13 cellular contexts compared by ENCODE assay signal in genomic region chr6:16482702-16483314, GRCh38.
DNase-seq lines count a peak whose midpoint lies in the region; ATAC-seq, FAIRE-seq and TF ChIP-seq lines count a peak whose summit lies in the region.
"Had no signal": no experiment of that assay in that cellular context is flagged by ENCODE, and none has a peak within 500 bp of the region (broad histone marks: within the 10 kb centered on the region; RNA-seq: fewer than 3 reads in every experiment).

No MANE protein-coding gene starts in this region.

- H3K27me3 ChIP-seq in left ventricle myocardium inferior (ENCODE audit: low read depth), result no peaks in the 10 kb centered on the region
- H3K27me3 ChIP-seq: stomach had no signal

- no peaks in the 10 kb centered on the region for H3K27me3 Mint-ChIP-seq in activated CD8-positive, alpha-beta T cell treated with anti-CD3 and anti-CD28 coated beads, Interleukin-2, amount 10 ng/mL, durations not matched to agents 7 days and 5 days (ENCODE audit: low read depth)
- H3K27me3 Mint-ChIP-seq: memory B cell had no signal

- peak; percentile 88 for FAIRE-seq in GM19239 (lab: Jason Lieb, UNC)
- FAIRE-seq: islet of Langerhans had no signal

- no peak for TF ChIP-seq CTCF in left ventricle myocardium inferior (IDR thresholded peaks at IDR 0.05; ENCODE audit: borderline replicate concordance)

- peak overlapping the region; percentile 60 for H3K4me3 Mint-ChIP-seq in activated CD8-positive, alpha-beta T cell treated with anti-CD3 and anti-CD28 coated beads, Interleukin-2, amount 10 ng/mL, durations not matched to agents 7 days and 5 days
- peak overlapping the region; percentile 61 for H3K4me3 Mint-ChIP-seq in stimulated activated effector memory CD8-positive, alpha-beta T cell treated with anti-CD3 and anti-CD28 coated beads, Interleukin-12 subunit alpha, Interleukin-12 subunit beta, amount 100 ng/mL, for 72 hours
- H3K4me3 Mint-ChIP-seq: memory B cell had no signal

- H3K4me1 ChIP-seq in left ventricle myocardium inferior, result peaks cover 7% of the 10 kb centered on the region

- H3K36me3 Mint-ChIP-seq in activated CD8-positive, alpha-beta T cell treated with anti-CD3 and anti-CD28 coated beads, Interleukin-2, amount 10 ng/mL, durations not matched to agents 7 days and 5 days (ENCODE audit: low read depth), result peaks cover 59% of the 10 kb centered on the region
- peaks cover 77% of the 10 kb centered on the region for H3K36me3 Mint-ChIP-seq in stimulated activated effector memory CD8-positive, alpha-beta T cell treated with anti-CD3 and anti-CD28 coated beads, Interleukin-12 subunit alpha, Interleukin-12 subunit beta, amount 100 ng/mL, for 72 hours

- peaks cover 80% of the 10 kb centered on the region for H3K4me1 Mint-ChIP-seq in activated CD8-positive, alpha-beta T cell treated with anti-CD3 and anti-CD28 coated beads, Interleukin-2, amount 10 ng/mL, durations not matched to agents 7 days and 5 days (ENCODE audit: low read depth)
- peaks cover 84% of the 10 kb centered on the region for H3K4me1 Mint-ChIP-seq in stimulated activated effector memory CD8-positive, alpha-beta T cell treated with anti-CD3 and anti-CD28 coated beads, Interleukin-12 subunit alpha, Interleukin-12 subunit beta, amount 100 ng/mL, for 72 hours

- POLR2A ChIA-PET in activated CD8-positive, alpha-beta T cell treated with anti-CD3 and anti-CD28 coated beads, Interleukin-2, amount 10 ng/mL, durations not matched to agents 7 days and 5 days (lab: Charles Lee), result interaction anchor here (0.5 to 2.6 kb wide), 9 partner anchors 9 to 280 kb away, joined by 3 to 20 read pairs (median 4); partner anchors contain the start of gene ATXN1

- ATAC-seq in activated CD8-positive, alpha-beta T cell treated with anti-CD3 and anti-CD28 coated beads, Interleukin-2, amount 10 ng/mL, durations not matched to agents 7 days and 5 days, result peak; percentile 4
- no peak for ATAC-seq in stimulated activated effector memory CD8-positive, alpha-beta T cell treated with anti-CD3 and anti-CD28 coated beads, Interleukin-12 subunit alpha, Interleukin-12 subunit beta, amount 100 ng/mL, for 72 hours
- ATAC-seq in HG03521 (IDR thresholded peaks at IDR 0.05; ENCODE audit: unreplicated experiment) (no peak), GM21447 (IDR thresholded peaks at IDR 0.05; ENCODE audit: unreplicated experiment) (no peak)

- peaks cover 9% of the 10 kb centered on the region for H3K9me3 ChIP-seq in left ventricle myocardium inferior (replicated peaks)

- peaks cover 16% of the 10 kb centered on the region for H3K36me3 ChIP-seq in left ventricle myocardium inferior

- no peak overlapping the region for H3K4me3 ChIP-seq in left ventricle myocardium inferior
- H3K4me3 ChIP-seq: stomach had no signal

- H3K27ac ChIP-seq in left ventricle myocardium inferior (replicated peaks), result no peak overlapping the region
- H3K27ac ChIP-seq: stomach had no signal

- peak overlapping the region; percentile 93 for H3K27ac Mint-ChIP-seq in activated CD8-positive, alpha-beta T cell treated with anti-CD3 and anti-CD28 coated beads, Interleukin-2, amount 10 ng/mL, durations not matched to agents 7 days and 5 days
- H3K27ac Mint-ChIP-seq in stimulated activated effector memory CD8-positive, alpha-beta T cell treated with anti-CD3 and anti-CD28 coated beads, Interleukin-12 subunit alpha, Interleukin-12 subunit beta, amount 100 ng/mL, for 72 hours, result peak overlapping the region; percentile 88

- CTCF ChIA-PET in activated CD8-positive, alpha-beta T cell treated with anti-CD3 and anti-CD28 coated beads, Interleukin-2, amount 10 ng/mL, durations not matched to agents 7 days and 5 days (lab: Charles Lee), result interaction anchor here (0.9 to 8.1 kb wide), 7 partner anchors 9 to 281 kb away, joined by 3 to 93 read pairs (median 5); no protein-coding TSS in a partner anchor

- intact Hi-C loops in left ventricle myocardium inferior (cut with micrococcal nuclease), result no loop called here

- DNase-seq in activated naive CD4-positive, alpha-beta T cell treated with Interleukin-2 at 50 U/mL for 16 hours, result peak; percentile 25
- no peak for DNase-seq in activated naive CD4-positive, alpha-beta T cell treated with anti-CD3 and anti-CD28 coated beads, Interleukin-2, amount 50 U/mL, for 16 hours
- DNase-seq in GM19239 (ENCODE audit: insufficient read length, low spot score), result no peak
- DNase-seq in activated CD8-positive, alpha-beta T cell treated with anti-CD3 and anti-CD28 coated beads, Interleukin-2, amount 10 ng/mL, durations not matched to agents 7 days and 5 days, result peak; percentile 49
- DNase-seq in stimulated activated effector memory CD8-positive, alpha-beta T cell treated with anti-CD3 and anti-CD28 coated beads, Interleukin-12 subunit alpha, Interleukin-12 subunit beta, amount 100 ng/mL, for 72 hours (ENCODE audit: low spot score in 2 of 2), result no peak
- DNase-seq in left ventricle myocardium inferior, result no peak
- DNase-seq: NCI-H2029 treated with DMSO at 0.1 percent for 48 hours, NCI-H748 treated with DMSO at 0.1 percent for 48 hours, stomach had no signal

- no peaks in the 10 kb centered on the region for H3K9me3 Mint-ChIP-seq in activated CD8-positive, alpha-beta T cell treated with anti-CD3 and anti-CD28 coated beads, Interleukin-2, amount 10 ng/mL, durations not matched to agents 7 days and 5 days (ENCODE audit: insufficient read depth)
- no peaks in the 10 kb centered on the region for H3K9me3 Mint-ChIP-seq in stimulated activated effector memory CD8-positive, alpha-beta T cell treated with anti-CD3 and anti-CD28 coated beads, Interleukin-12 subunit alpha, Interleukin-12 subunit beta, amount 100 ng/mL, for 72 hours
- H3K9me3 Mint-ChIP-seq: memory B cell had no signal

Comparison
In these comparisons a context has a peak if more than half of its experiments do, and no peak if none do; other contexts are left out.
1. DNase-seq: peak in activated naive CD4-positive, alpha-beta T cell treated with Interleukin-2 at 50 U/mL for 16 hours (single experiment) and activated CD8-positive, alpha-beta T cell treated with anti-CD3 and anti-CD28 coated beads, Interleukin-2, amount 10 ng/mL, durations not matched to agents 7 days and 5 days (single experiment); none in activated naive CD4-positive, alpha-beta T cell treated with anti-CD3 and anti-CD28 coated beads, Interleukin-2, amount 50 U/mL, for 16 hours (single experiment), GM19239 (single experiment), stimulated activated effector memory CD8-positive, alpha-beta T cell treated with anti-CD3 and anti-CD28 coated beads, Interleukin-12 subunit alpha, Interleukin-12 subunit beta, amount 100 ng/mL, for 72 hours (0 of 2) and left ventricle myocardium inferior (single experiment).